8 cellular contexts compared by ENCODE assay signal in genomic region chr4:168848977-168849687, GRCh38.
DNase-seq lines count a peak whose midpoint lies in the region; ATAC-seq and TF ChIP-seq lines count a peak whose summit lies in the region.

No MANE protein-coding gene starts in this region.

- H3K36me3 ChIP-seq in cardiac muscle cell: no peaks in the 10 kb centered on the region

- H3K4me3 ChIP-seq in WI38 (ENCODE audit: low read depth, low read length): peak overlapping the region; percentile 26; the same call in 1 of the 2 replicates
- no peak overlapping the region for H3K4me3 ChIP-seq in cardiac muscle cell

- intact Hi-C loops in sciatic nerve (cut with DNase I): no loop called here

- ATAC-seq in sciatic nerve (peak; percentile 36), GM21723 (IDR thresholded peaks at IDR 0.05; ENCODE audit: unreplicated experiment) (no peak)

- no peaks in the 10 kb centered on the region for H3K27me3 ChIP-seq in cardiac muscle cell

- DNase-seq in ELF-1 (ENCODE audit: low read depth, low spot score) (peak; percentile 57), cardiac muscle cell (ENCODE audit: low read depth in 1 of 2, low spot score in 1 of 2) (peak; percentile 20 to 66), sciatic nerve (ENCODE audit: low spot score) (no peak), KG1 (lab: John Stamatoyannopoulos, UW) (no peak), middle frontal gyrus (ENCODE audit: extremely low spot score, low spot score) (no peak)
- DNase-seq in activated naive CD4-positive, alpha-beta T cell treated with anti-CD3 and anti-CD28 coated beads, Interleukin-2, amount 50 U/mL, for 16 hours: no peak

- H3K9me3 ChIP-seq in cardiac muscle cell (ENCODE audit: low read depth): no peaks in the 10 kb centered on the region

- TF ChIP-seq CTCF in WI38 (IDR thresholded peaks at IDR 0.05; ENCODE audit: low read depth, low read length) (no peak), cardiac muscle cell (IDR thresholded peaks at IDR 0.05; ENCODE audit: low read depth, low read length) (no peak)

- H3K4me1 ChIP-seq in cardiac muscle cell (ENCODE audit: low read depth): peaks cover 35% of the 10 kb centered on the region

- H3K27ac ChIP-seq in cardiac muscle cell: peak overlapping the region; percentile 14

Comparison
In these comparisons a context has a peak if more than half of its experiments do, and no peak if none do; other contexts are left out.
1. DNase-seq: peak in ELF-1 (single experiment) and cardiac muscle cell (2 of 2); none in sciatic nerve (single experiment), activated naive CD4-positive, alpha-beta T cell treated with anti-CD3 and anti-CD28 coated beads, Interleukin-2, amount 50 U/mL, for 16 hours (single experiment), KG1 (single experiment) and middle frontal gyrus (single experiment).